Comparison of ENCODE assay signal across 1 cellular context in the genomic region with DNA sequence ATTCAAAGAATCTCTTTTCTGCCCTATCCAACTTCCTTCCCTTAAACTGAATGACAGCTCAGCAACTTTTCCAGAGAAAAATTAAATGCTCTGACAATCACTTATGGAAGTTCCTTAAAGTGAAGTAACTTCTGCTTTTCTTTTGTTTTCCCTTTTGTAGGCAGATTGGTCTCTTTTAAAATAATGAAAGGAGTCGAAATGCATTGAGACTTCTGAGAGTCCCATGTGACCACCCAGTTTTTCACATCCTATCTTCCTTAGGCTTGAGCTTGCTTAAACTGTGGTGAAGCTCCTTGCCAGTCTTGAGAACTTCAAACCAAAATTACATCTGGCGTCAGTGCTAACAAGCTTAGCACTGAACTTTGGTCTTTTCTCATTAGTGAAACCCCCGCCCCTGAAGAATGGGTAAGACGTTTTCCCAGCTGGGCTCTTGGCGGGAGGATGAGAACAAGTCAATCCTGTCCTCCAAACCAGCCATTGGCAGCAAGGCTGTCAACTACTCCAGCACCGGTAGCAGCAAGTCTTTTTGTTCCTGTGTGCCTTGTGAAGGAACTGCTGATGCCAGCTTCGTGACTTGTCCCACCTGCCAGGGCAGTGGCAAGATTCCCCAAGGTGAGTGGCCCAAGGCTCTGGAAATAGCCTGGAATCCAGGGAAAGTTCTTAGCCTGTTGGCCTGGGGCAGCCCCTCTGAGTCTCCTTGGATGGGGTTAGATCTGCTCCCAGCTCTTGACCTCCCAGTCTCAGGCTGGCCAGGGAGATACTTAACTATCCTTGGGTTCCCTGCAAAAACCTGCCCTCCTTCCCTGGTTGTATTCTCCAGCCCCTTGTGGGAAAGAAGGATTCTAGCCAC.
TF ChIP-seq lines count a peak whose summit lies in the region.

No MANE protein-coding gene starts in this region.

TF ChIP-seq in GM23338, 12 proteins besides CTCF, POLR2A, EP300 and RAD21 (continued from another document):
- TF ChIP-seq, protein P1, sequence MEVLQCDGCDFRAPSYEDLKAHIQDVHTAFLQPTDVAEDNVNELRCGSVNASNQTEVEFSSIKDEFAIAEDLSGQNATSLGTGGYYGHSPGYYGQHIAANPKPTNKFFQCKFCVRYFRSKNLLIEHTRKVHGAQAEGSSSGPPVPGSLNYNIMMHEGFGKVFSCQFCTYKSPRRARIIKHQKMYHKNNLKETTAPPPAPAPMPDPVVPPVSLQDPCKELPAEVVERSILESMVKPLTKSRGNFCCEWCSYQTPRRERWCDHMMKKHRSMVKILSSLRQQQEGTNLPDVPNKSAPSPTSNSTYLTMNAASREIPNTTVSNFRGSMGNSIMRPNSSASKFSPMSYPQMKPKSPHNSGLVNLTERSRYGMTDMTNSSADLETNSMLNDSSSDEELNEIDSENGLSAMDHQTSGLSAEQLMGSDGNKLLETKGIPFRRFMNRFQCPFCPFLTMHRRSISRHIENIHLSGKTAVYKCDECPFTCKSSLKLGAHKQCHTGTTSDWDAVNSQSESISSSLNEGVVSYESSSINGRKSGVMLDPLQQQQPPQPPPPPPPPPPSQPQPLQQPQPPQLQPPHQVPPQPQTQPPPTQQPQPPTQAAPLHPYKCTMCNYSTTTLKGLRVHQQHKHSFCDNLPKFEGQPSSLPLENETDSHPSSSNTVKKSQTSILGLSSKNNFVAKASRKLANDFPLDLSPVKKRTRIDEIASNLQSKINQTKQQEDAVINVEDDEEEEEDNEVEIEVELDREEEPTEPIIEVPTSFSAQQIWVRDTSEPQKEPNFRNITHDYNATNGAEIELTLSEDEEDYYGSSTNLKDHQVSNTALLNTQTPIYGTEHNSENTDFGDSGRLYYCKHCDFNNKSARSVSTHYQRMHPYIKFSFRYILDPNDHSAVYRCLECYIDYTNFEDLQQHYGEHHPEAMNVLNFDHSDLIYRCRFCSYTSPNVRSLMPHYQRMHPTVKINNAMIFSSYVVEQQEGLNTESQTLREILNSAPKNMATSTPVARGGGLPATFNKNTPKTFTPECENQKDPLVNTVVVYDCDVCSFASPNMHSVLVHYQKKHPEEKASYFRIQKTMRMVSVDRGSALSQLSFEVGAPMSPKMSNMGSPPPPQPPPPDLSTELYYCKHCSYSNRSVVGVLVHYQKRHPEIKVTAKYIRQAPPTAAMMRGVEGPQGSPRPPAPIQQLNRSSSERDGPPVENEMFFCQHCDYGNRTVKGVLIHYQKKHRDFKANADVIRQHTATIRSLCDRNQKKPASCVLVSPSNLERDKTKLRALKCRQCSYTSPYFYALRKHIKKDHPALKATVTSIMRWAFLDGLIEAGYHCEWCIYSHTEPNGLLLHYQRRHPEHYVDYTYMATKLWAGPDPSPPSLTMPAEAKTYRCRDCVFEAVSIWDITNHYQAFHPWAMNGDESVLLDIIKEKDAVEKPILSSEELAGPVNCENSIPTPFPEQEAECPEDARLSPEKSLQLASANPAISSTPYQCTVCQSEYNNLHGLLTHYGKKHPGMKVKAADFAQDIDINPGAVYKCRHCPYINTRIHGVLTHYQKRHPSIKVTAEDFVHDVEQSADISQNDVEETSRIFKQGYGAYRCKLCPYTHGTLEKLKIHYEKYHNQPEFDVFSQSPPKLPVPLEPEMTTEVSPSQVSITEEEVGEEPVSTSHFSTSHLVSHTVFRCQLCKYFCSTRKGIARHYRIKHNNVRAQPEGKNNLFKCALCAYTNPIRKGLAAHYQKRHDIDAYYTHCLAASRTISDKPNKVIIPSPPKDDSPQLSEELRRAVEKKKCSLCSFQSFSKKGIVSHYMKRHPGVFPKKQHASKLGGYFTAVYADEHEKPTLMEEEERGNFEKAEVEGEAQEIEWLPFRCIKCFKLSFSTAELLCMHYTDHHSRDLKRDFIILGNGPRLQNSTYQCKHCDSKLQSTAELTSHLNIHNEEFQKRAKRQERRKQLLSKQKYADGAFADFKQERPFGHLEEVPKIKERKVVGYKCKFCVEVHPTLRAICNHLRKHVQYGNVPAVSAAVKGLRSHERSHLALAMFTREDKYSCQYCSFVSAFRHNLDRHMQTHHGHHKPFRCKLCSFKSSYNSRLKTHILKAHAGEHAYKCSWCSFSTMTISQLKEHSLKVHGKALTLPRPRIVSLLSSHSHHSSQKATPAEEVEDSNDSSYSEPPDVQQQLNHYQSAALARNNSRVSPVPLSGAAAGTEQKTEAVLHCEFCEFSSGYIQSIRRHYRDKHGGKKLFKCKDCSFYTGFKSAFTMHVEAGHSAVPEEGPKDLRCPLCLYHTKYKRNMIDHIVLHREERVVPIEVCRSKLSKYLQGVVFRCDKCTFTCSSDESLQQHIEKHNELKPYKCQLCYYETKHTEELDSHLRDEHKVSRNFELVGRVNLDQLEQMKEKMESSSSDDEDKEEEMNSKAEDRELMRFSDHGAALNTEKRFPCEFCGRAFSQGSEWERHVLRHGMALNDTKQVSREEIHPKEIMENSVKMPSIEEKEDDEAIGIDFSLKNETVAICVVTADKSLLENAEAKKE (CRISPR knock-in tag; IDR thresholded peaks at IDR 0.05) = no peak
- TF ChIP-seq CREB1 (CRISPR knock-in tag; IDR thresholded peaks at IDR 0.05; ENCODE audit: low read depth) (no peak), STAT1 (IDR thresholded peaks at IDR 0.05; ENCODE audit: unreplicated experiment) (no peak), JUNB (IDR thresholded peaks at IDR 0.05; ENCODE audit: unreplicated experiment) (no peak)
